Comparison of ENCODE assay signal across 22 cellular contexts in the genomic region with DNA sequence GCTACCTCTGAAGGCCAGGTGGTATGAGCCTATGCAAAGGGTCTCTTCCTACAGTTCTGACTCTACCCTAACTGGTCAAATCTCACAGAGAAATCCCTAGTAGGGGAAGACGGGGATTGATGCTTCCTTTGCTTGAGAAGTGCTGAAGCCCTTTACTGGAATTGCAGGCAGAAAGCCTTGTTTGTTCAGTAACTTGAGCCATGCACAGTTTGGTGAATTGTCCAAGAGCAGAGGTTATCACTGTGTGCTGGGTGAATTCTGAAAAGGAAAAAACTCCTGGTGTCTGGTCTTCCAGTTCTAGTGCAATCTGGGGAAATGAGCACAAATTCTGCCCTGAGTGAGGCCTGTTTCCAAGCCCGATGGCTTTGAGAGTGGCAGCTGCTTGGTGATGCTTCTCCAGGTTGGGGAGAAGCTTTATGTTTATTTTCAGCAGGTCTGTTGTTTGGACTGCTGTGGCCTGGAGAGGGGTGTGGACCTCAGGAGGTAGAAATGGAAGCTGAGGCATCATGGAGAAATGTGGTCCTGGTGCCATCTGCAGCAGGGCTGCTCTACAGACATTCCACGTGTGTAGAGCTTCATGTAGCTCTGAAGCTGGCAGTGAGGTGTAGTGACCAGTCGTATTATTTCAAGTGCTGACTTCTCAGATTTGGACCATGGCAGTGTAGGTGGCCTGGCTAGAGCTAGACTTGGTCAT.
DNase-seq lines count a peak whose midpoint lies in the region; ATAC-seq, FAIRE-seq and TF ChIP-seq lines count a peak whose summit lies in the region.
"Had no signal": no experiment of that assay in that cellular context is flagged by ENCODE, and none has a peak within 500 bp of the region (broad histone marks: within the 10 kb centered on the region; RNA-seq: fewer than 3 reads in every experiment).

No MANE protein-coding gene starts in this region.

- no peak overlapping the region for H2AFZ ChIP-seq in astrocyte (ENCODE audit: low read depth, low read length)

- H3K4me3 ChIP-seq in astrocyte (ENCODE audit: insufficient read depth, low read depth, low read length): no peak overlapping the region
- no peak overlapping the region for H3K4me3 ChIP-seq in stomach
- H3K4me3 ChIP-seq: BLaER1 treated with 17β-estradiol and CSF1 and Interleukin-3, amounts not matched to agents 10 nM and 100 nM; esophagus squamous epithelium; thyroid gland had no signal

- H3K4me3 Mint-ChIP-seq in astrocyte (ENCODE audit: unreplicated experiment) (no peak overlapping the region), progenitor cell of endocrine pancreas (ENCODE audit: low read depth) (peak overlapping the region; percentile 8)
- H3K4me3 Mint-ChIP-seq: activated CD8-positive, alpha-beta memory T cell treated with anti-CD3 and anti-CD28 coated beads, Interleukin-2, amount 10 ng/mL, durations not matched to agents 7 days and 5 days; activated naive CD8-positive, alpha-beta T cell; activated T-helper 17 cell treated with anti-CD3 and anti-CD28 coated beads, Interleukin-2, amount 50 U/mL, for 72 hours; effector memory CD8-positive, alpha-beta T cell; stimulated activated memory B cell treated with anti-CD40 and anti-IgM and Interleukin-4, amounts not matched to agents 10 μg/mL and 1 μg/mL and 100 μg/mL, for 72 hours; T-cell had no signal

- H3K4me1 ChIP-seq in astrocyte (ENCODE audit: insufficient read depth, low read length): peaks cover 38% of the 10 kb centered on the region
- no peaks in the 10 kb centered on the region for H3K4me1 ChIP-seq in stomach
- H3K4me1 ChIP-seq: esophagus squamous epithelium, thyroid gland had no signal

- no peaks in the 10 kb centered on the region for H3K27me3 ChIP-seq in astrocyte (ENCODE audit: insufficient read depth, low read length)
- H3K27me3 ChIP-seq in stomach: peaks cover 0 to 6% (median 0%) of the 10 kb centered on the region in 3 donors
- H3K27me3 ChIP-seq: thyroid gland had no signal

- H3K4me2 ChIP-seq in astrocyte (ENCODE audit: low read length): peak overlapping the region; percentile 9
- H3K4me2 ChIP-seq: BLaER1 treated with 17β-estradiol and CSF1 and Interleukin-3, amounts not matched to agents 10 nM and 100 nM had no signal

- H3K27ac Mint-ChIP-seq in astrocyte (ENCODE audit: unreplicated experiment) (peak overlapping the region; percentile 10), progenitor cell of endocrine pancreas (peak overlapping the region; percentile 53)
- H3K27ac Mint-ChIP-seq: activated CD8-positive, alpha-beta memory T cell treated with anti-CD3 and anti-CD28 coated beads, Interleukin-2, amount 10 ng/mL, durations not matched to agents 7 days and 5 days; activated naive CD8-positive, alpha-beta T cell; activated T-helper 17 cell treated with anti-CD3 and anti-CD28 coated beads, Interleukin-2, amount 50 U/mL, for 72 hours; effector memory CD8-positive, alpha-beta T cell; stimulated activated memory B cell treated with anti-CD40 and anti-IgM and Interleukin-4, amounts not matched to agents 10 μg/mL and 1 μg/mL and 100 μg/mL, for 72 hours; T-cell had no signal

- FAIRE-seq in astrocyte (lab: Jason Lieb, UNC) (peak; percentile 52), H54 (lab: Jason Lieb, UNC) (no peak)

- no peak for TF ChIP-seq POLR2A in stomach (IDR thresholded peaks at IDR 0.05)
- TF ChIP-seq POLR2A in H54 (IDR thresholded peaks at IDR 0.05; ENCODE audit: low read depth, low read length): no peak

- DNase-seq in NCI-H345 (lab: John Stamatoyannopoulos, UW) (peak; percentile 1), NCI-H345 treated with DMSO at 0.1 percent for 48 hours (lab: John Stamatoyannopoulos, UW; ENCODE audit: unreplicated experiment) (no peak), NCI-H2029 (lab: John Stamatoyannopoulos, UW) (peak; percentile 9), astrocyte (ENCODE audit: low read depth) (peak; percentile 61), progenitor cell of endocrine pancreas (ENCODE audit: low spot score, unreplicated experiment) (no peak), stomach (no peak), H54 (ENCODE audit: insufficient read length, low spot score) (no peak)
- DNase-seq: activated CD4-positive, alpha-beta T cell treated with anti-CD3 and anti-CD28 coated beads for 48 hours; activated CD8-positive, alpha-beta memory T cell treated with anti-CD3 and anti-CD28 coated beads, Interleukin-2, amount 10 ng/mL, durations not matched to agents 7 days and 5 days; DMS 273 treated with DMSO at 0.1 percent for 48 hours; effector memory CD8-positive, alpha-beta T cell; esophagus squamous epithelium; H7; mesenchymal stem cell; T-cell; thyroid gland had no signal

- H3K27me3 Mint-ChIP-seq in astrocyte (ENCODE audit: low read depth, unreplicated experiment): peaks cover 18% of the 10 kb centered on the region
- H3K27me3 Mint-ChIP-seq in progenitor cell of endocrine pancreas: no peaks in the 10 kb centered on the region

- H3K79me2 ChIP-seq in astrocyte (ENCODE audit: insufficient read depth, low read length): no peaks in the 10 kb centered on the region

- H4K20me1 ChIP-seq in astrocyte (ENCODE audit: insufficient read depth, low read length): no peaks in the 10 kb centered on the region
- H4K20me1 ChIP-seq: BLaER1 treated with 17β-estradiol and CSF1 and Interleukin-3, amounts not matched to agents 10 nM and 100 nM had no signal

- intact Hi-C loops in stomach (cut with DNase I; ENCODE audit: low total_unique reads): no loop called here

- TF ChIP-seq EP300 in stomach (IDR thresholded peaks at IDR 0.05): no peak

- H3K27ac ChIP-seq in astrocyte (ENCODE audit: low read depth, low read length) (no peak overlapping the region), stomach (no peak overlapping the region)
- H3K27ac ChIP-seq: BLaER1 treated with 17β-estradiol and CSF1 and Interleukin-3, amounts not matched to agents 10 nM and 100 nM; esophagus squamous epithelium; thyroid gland had no signal

- peaks cover 5% of the 10 kb centered on the region for H3K9me3 Mint-ChIP-seq in astrocyte (ENCODE audit: unreplicated experiment)
- H3K9me3 Mint-ChIP-seq in progenitor cell of endocrine pancreas (ENCODE audit: low read depth): no peaks in the 10 kb centered on the region
- H3K9me3 Mint-ChIP-seq: activated T-helper 17 cell treated with anti-CD3 and anti-CD28 coated beads, Interleukin-2, amount 50 U/mL, for 72 hours; effector memory CD8-positive, alpha-beta T cell; stimulated activated memory B cell treated with anti-CD40 and anti-IgM and Interleukin-4, amounts not matched to agents 10 μg/mL and 1 μg/mL and 100 μg/mL, for 72 hours; T-cell had no signal

- H3K36me3 ChIP-seq in astrocyte (ENCODE audit: insufficient read depth, low read length) (no peaks in the 10 kb centered on the region), stomach (no peaks in the 10 kb centered on the region)
- H3K36me3 ChIP-seq: esophagus squamous epithelium, thyroid gland had no signal

- H3K9ac ChIP-seq in astrocyte (ENCODE audit: low read length): no peak overlapping the region
- H3K9ac ChIP-seq: BLaER1 treated with 17β-estradiol and CSF1 and Interleukin-3, amounts not matched to agents 10 nM and 100 nM had no signal

- TF ChIP-seq CTCF in astrocyte (IDR thresholded peaks at IDR 0.05; ENCODE audit: insufficient read depth, low read depth, low read length) (no peak), progenitor cell of endocrine pancreas (IDR thresholded peaks at IDR 0.05; ENCODE audit: unreplicated experiment) (no peak), stomach (IDR thresholded peaks at IDR 0.05) (no peak)

- H3K9me3 ChIP-seq in astrocyte (ENCODE audit: insufficient read depth, low read depth, low read length): no peaks in the 10 kb centered on the region
- no peaks in the 10 kb centered on the region for H3K9me3 ChIP-seq in stomach
- H3K9me3 ChIP-seq: BLaER1 treated with 17β-estradiol and CSF1 and Interleukin-3, amounts not matched to agents 10 nM and 100 nM; esophagus squamous epithelium; thyroid gland had no signal

- WGBS in stomach, 5 donors: 53 to 86% (median 76%) methylated on average over 3 to 4 of the region's 4 CpGs

- no peaks in the 10 kb centered on the region for H3K36me3 Mint-ChIP-seq in astrocyte (ENCODE audit: low read depth, unreplicated experiment)
- H3K36me3 Mint-ChIP-seq in progenitor cell of endocrine pancreas (ENCODE audit: insufficient read depth): peaks cover 12% of the 10 kb centered on the region
- H3K36me3 Mint-ChIP-seq: activated CD8-positive, alpha-beta memory T cell treated with anti-CD3 and anti-CD28 coated beads, Interleukin-2, amount 10 ng/mL, durations not matched to agents 7 days and 5 days; activated naive CD8-positive, alpha-beta T cell; stimulated activated memory B cell treated with anti-CD40 and anti-IgM and Interleukin-4, amounts not matched to agents 10 μg/mL and 1 μg/mL and 100 μg/mL, for 72 hours; T-cell had no signal

- ATAC-seq in HG02973 (IDR thresholded peaks at IDR 0.05; ENCODE audit: unreplicated experiment): no peak
- ATAC-seq: activated CD8-positive, alpha-beta memory T cell treated with anti-CD3 and anti-CD28 coated beads, Interleukin-2, amount 10 ng/mL, durations not matched to agents 7 days and 5 days; activated T-helper 17 cell treated with anti-CD3 and anti-CD28 coated beads, Interleukin-2, amount 50 U/mL, for 72 hours; effector memory CD8-positive, alpha-beta T cell; Right ventricle myocardium inferior; stimulated activated memory B cell treated with anti-CD40 and anti-IgM and Interleukin-4, amounts not matched to agents 10 μg/mL and 1 μg/mL and 100 μg/mL, for 72 hours; T-cell had no signal

- H3K4me1 Mint-ChIP-seq in astrocyte (ENCODE audit: low read depth, unreplicated experiment) (peaks cover 9% of the 10 kb centered on the region), progenitor cell of endocrine pancreas (ENCODE audit: low read depth) (peaks cover 37% of the 10 kb centered on the region)
- H3K4me1 Mint-ChIP-seq: activated CD8-positive, alpha-beta memory T cell treated with anti-CD3 and anti-CD28 coated beads, Interleukin-2, amount 10 ng/mL, durations not matched to agents 7 days and 5 days; activated T-helper 17 cell treated with anti-CD3 and anti-CD28 coated beads, Interleukin-2, amount 50 U/mL, for 72 hours; stimulated activated memory B cell treated with anti-CD40 and anti-IgM and Interleukin-4, amounts not matched to agents 10 μg/mL and 1 μg/mL and 100 μg/mL, for 72 hours; T-cell had no signal

Comparison
In these comparisons a context has a peak if more than half of its experiments do, and no peak if none do; other contexts are left out.
1. DNase-seq: peak in NCI-H345 (single experiment), NCI-H2029 (single experiment) and astrocyte (single experiment); none in NCI-H345 treated with DMSO at 0.1 percent for 48 hours (single experiment), progenitor cell of endocrine pancreas (single experiment), stomach (single experiment) and H54 (single experiment).